ENCODE assay signal across 33 cellular contexts in the genomic region with DNA sequence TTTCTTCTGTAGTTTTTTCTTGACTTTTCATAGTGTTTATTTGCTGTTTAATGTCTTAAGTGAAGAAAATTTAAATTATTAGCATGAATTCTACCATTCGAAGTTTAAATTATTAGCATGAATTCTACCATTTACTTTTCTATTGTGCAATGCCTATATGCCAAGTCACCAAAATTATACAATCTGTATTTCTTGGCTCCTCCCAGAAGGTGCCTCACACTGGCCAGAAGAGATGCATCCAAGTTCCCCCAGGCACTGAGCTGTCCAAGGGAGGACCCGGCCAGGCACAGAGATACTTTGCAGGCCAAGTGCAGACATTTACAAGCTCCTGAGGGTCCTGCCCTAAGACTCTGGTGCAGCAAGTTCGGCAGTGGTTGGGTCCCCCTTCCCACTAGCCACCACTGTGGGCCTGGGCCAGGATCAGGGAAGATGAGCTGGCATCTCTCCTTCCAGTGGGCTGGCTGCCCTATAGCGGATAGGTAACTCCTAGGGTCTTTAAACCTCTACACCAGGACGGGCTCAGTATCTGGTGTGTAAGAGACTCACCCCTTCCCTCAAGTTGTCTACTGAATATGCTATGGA. TPM values are rescaled to one million over a fixed set of nuclear protein-coding genes. Genes with fewer than 3 reads are reported as not detected.
"Had no signal": no experiment of that assay in that cellular context is flagged by ENCODE, and none has a peak within 500 bp of the region (broad histone marks: within the 10 kb centered on the region; RNA-seq: fewer than 3 reads in every experiment).

No MANE protein-coding gene starts in this region.

- H3K79me2 ChIP-seq: hepatocyte had no signal

- H2AFZ ChIP-seq: hepatocyte had no signal

- H3K4me3 ChIP-seq: gastroesophageal sphincter, hepatocyte, pancreas, prostate gland, sigmoid colon, thoracic aorta, uterus had no signal

- FAIRE-seq: keratinocyte, pancreas, small intestine had no signal

- ATAC-seq: activated CD4-positive, alpha-beta T cell treated with anti-CD3 and anti-CD28 coated beads for 36 hours; gastroesophageal sphincter; left cardiac atrium; left ventricle myocardium superior; pancreas; stimulated activated effector memory CD8-positive, alpha-beta T cell treated with anti-CD3 and anti-CD28 coated beads, Interleukin-12 subunit alpha, Interleukin-12 subunit beta, amount 100 ng/mL, for 72 hours had no signal

- H3K36me3 ChIP-seq: gastroesophageal sphincter, neutrophil, pancreas, prostate gland, sigmoid colon, thoracic aorta, uterus had no signal

- DNase-seq: activated CD4-positive, alpha-beta T cell treated with anti-CD3 and anti-CD28 coated beads for 36 hours; activated CD4-positive, CD25-positive, alpha-beta regulatory T cell; activated CD8-positive, alpha-beta memory T cell treated with anti-CD3 and anti-CD28 coated beads, Interleukin-2, amount 50 U/mL, for 48 hours; activated gamma-delta T cell treated with Interleukin-2 at 50 U/mL for 16 hours; activated naive CD4-positive, alpha-beta T cell treated with anti-CD3 and anti-CD28 coated beads, Interleukin-2, amount 50 U/mL, for 16 hours; activated T-cell treated with anti-CD3 and anti-CD28 coated beads, Interleukin-2, amount 50 U/mL, for 24 hours; amniotic stem cell; dermis blood vessel endothelial cell; effector CD4-positive, alpha-beta T cell; left cardiac atrium; left ventricle myocardium superior; nephron progenitor cell; pancreas; retina; sigmoid colon; small intestine; stimulated activated CD4-positive, alpha-beta T cell treated with anti-CD3 and anti-CD28 coated beads, Interleukin-4, amount 100 ng/mL, for 24 hours; trophoblast cell; uterus had no signal

- H3K4me2 ChIP-seq: hepatocyte had no signal

- H3K27me3 ChIP-seq: gastroesophageal sphincter, hepatocyte, neutrophil, pancreas, sigmoid colon, uterus had no signal

- H3K4me1 ChIP-seq: gastroesophageal sphincter, pancreas, prostate gland, sigmoid colon, uterus had no signal

- H3K27ac ChIP-seq: epithelial cell of prostate, gastroesophageal sphincter, hepatocyte, neutrophil, pancreas, prostate gland, sigmoid colon, thoracic aorta, uterus had no signal

- H3K9me3 ChIP-seq: neutrophil, pancreas, prostate gland, uterus had no signal

RNA-seq across cellular contexts. Expression of a gene that starts 31.3 kb away (rescaled TPM):
- total RNA-seq: activated CD4-positive, alpha-beta T cell treated with anti-CD3 and anti-CD28 coated beads for 36 hours; activated CD8-positive, alpha-beta memory T cell treated with anti-CD3 and anti-CD28 coated beads for 36 hours; dermis blood vessel endothelial cell; fibroblast of villous mesenchyme; gastroesophageal sphincter; hepatocyte; left cardiac atrium; left ventricle myocardium superior; lung microvascular endothelial cell; mesenteric fat pad; mucosa of gallbladder; pancreas; sigmoid colon; subcutaneous adipose tissue; thoracic aorta; uterus had no signal
- polyA plus RNA-seq: hepatocyte, keratinocyte, pancreas, sigmoid colon, small intestine had no signal
